In the genomic region with DNA sequence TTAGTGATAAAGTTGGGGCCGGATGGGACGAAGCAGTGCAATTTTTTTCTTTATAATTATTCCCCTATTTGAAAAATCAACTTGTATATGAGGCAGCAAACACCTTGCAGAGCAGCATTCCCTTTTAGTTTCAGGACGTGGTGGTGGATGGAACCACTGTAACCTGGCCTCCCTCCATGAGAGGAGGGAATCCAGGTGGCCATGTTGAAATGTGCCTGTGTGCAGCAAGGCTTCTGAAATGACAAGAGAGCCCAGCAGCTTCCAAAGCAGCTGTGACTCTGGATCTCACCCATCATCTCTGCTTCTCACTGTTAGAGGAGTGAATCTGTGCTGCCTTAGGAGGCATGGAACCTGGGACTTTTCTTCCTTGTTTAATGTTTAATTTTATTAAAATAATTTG, we compare ENCODE assay signal across 19 cellular contexts. TPM values are rescaled to one million over a fixed set of nuclear protein-coding genes. Genes with fewer than 3 reads are reported as not detected.
DNase-seq lines count a peak whose midpoint lies in the region; TF ChIP-seq lines count a peak whose summit lies in the region.
"Had no signal": no experiment of that assay in that cellular context is flagged by ENCODE, and none has a peak within 500 bp of the region (broad histone marks: within the 10 kb centered on the region; RNA-seq: fewer than 3 reads in every experiment).

No MANE protein-coding gene starts in this region.

- H3K27ac Mint-ChIP-seq in activated CD4-positive, alpha-beta memory T cell treated with anti-CD3 and anti-CD28 coated beads, Interleukin-2, amount 10 ng/mL, durations not matched to agents 7 days and 5 days = no peak overlapping the region
- H3K27ac Mint-ChIP-seq: activated B cell treated with CpG ODN at 0.5 μM for 24 hours; activated naive CD8-positive, alpha-beta T cell treated with anti-CD3 and anti-CD28 coated beads, Interleukin-2, amount 50 U/mL, for 24 hours; B cell; endodermal cell had no signal

- DNase-seq in NCI-H1694 (lab: John Stamatoyannopoulos, UW) (peak; percentile 74), right atrium auricular region (ENCODE audit: low spot score) (no peak), stomach (peak; percentile 32), DMS114 treated with DMSO at 0.1 percent for 48 hours (lab: John Stamatoyannopoulos, UW; ENCODE audit: unreplicated experiment) (no peak), iPS-NIHi11 (ENCODE audit: low spot score) (no peak)
- DNase-seq in activated CD4-positive, alpha-beta memory T cell treated with anti-CD3 and anti-CD28 coated beads, Interleukin-2, amount 10 ng/mL, durations not matched to agents 7 days and 5 days = no peak
- DNase-seq: activated B cell treated with CpG ODN at 0.5 μM for 24 hours; activated naive CD8-positive, alpha-beta T cell treated with anti-CD3 and anti-CD28 coated beads, Interleukin-2, amount 50 U/mL, for 24 hours; central memory CD4-positive, alpha-beta T cell; DMS153; endodermal cell; NCI-H1436 treated with DMSO at 0.1 percent for 48 hours; NCI-H510A treated with DMSO at 0.1 percent for 48 hours; SHP77; stimulated activated CD4-positive, alpha-beta T cell treated with anti-CD3 and anti-CD28 coated beads, Interleukin-4, amount 100 ng/mL, for 24 hours; stimulated activated CD8-positive, alpha-beta memory T cell treated with anti-CD3 and anti-CD28 coated beads, Interleukin-4, amount 100 ng/mL, for 48 hours had no signal

- CTCF ChIA-PET in activated CD4-positive, alpha-beta memory T cell treated with anti-CD3 and anti-CD28 coated beads, Interleukin-2, amount 10 ng/mL, durations not matched to agents 7 days and 5 days (lab: Charles Lee) = interaction anchor here (1.4 kb wide), 1 partner anchor 76 kb away, joined by 3 read pairs; no protein-coding TSS in a partner anchor

- no peak overlapping the region for H3K4me3 Mint-ChIP-seq in activated CD4-positive, alpha-beta memory T cell treated with anti-CD3 and anti-CD28 coated beads, Interleukin-2, amount 10 ng/mL, durations not matched to agents 7 days and 5 days
- H3K4me3 Mint-ChIP-seq: activated B cell treated with CpG ODN at 0.5 μM for 24 hours; activated naive CD8-positive, alpha-beta T cell treated with anti-CD3 and anti-CD28 coated beads, Interleukin-2, amount 50 U/mL, for 24 hours; B cell; endodermal cell had no signal

- H3K27me3 ChIP-seq in right atrium auricular region (no peaks in the 10 kb centered on the region), stomach (no peaks in the 10 kb centered on the region)

- TF ChIP-seq CTCF in right atrium auricular region (IDR thresholded peaks at IDR 0.05) = no peak
- TF ChIP-seq CTCF in stomach (IDR thresholded peaks at IDR 0.05) = no peak

- H3K27me3 Mint-ChIP-seq in activated CD4-positive, alpha-beta memory T cell treated with anti-CD3 and anti-CD28 coated beads, Interleukin-2, amount 10 ng/mL, durations not matched to agents 7 days and 5 days = no peaks in the 10 kb centered on the region
- H3K27me3 Mint-ChIP-seq: activated B cell treated with CpG ODN at 0.5 μM for 24 hours; activated naive CD8-positive, alpha-beta T cell treated with anti-CD3 and anti-CD28 coated beads, Interleukin-2, amount 50 U/mL, for 24 hours had no signal

- no peak for TF ChIP-seq POLR2A in stomach (IDR thresholded peaks at IDR 0.05)

- TF ChIP-seq EP300 in stomach (IDR thresholded peaks at IDR 0.05) = no peak

- H3K4me1 ChIP-seq in right atrium auricular region (peaks cover 0 to 62% of the 10 kb centered on the region in 2 donors), stomach (peaks cover 32 to 67% (median 44%) of the 10 kb centered on the region in 4 donors)

- H3K4me3 ChIP-seq in right atrium auricular region (no peak overlapping the region), stomach (peak overlapping the region in 1 of 4 donors; percentile 0)
- H3K4me3 ChIP-seq: skin epidermis had no signal

- 38 to 56% (median 42%) methylated on average over 3 of the region's 3 CpGs for WGBS in stomach, 5 donors

- no peaks in the 10 kb centered on the region for H3K9me3 ChIP-seq in right atrium auricular region
- H3K9me3 ChIP-seq in stomach = no peaks in the 10 kb centered on the region

- H3K36me3 ChIP-seq in right atrium auricular region (no peaks in the 10 kb centered on the region), stomach (no peaks in the 10 kb centered on the region)

- POLR2A ChIA-PET in activated CD4-positive, alpha-beta memory T cell treated with anti-CD3 and anti-CD28 coated beads, Interleukin-2, amount 10 ng/mL, durations not matched to agents 7 days and 5 days (lab: Charles Lee) = no interaction called here

- H3K27ac ChIP-seq in angular gyrus (ENCODE audit: low read depth, low read length) (peak overlapping the region; percentile 74), right atrium auricular region (peak overlapping the region; percentile 52 to 85), stomach (peak overlapping the region in 4 of 5 donors; percentile 10 to 83 (median 64))

- no peaks in the 10 kb centered on the region for H3K36me3 Mint-ChIP-seq in activated CD4-positive, alpha-beta memory T cell treated with anti-CD3 and anti-CD28 coated beads, Interleukin-2, amount 10 ng/mL, durations not matched to agents 7 days and 5 days (ENCODE audit: low read depth)

- no peaks in the 10 kb centered on the region for H3K9me3 Mint-ChIP-seq in activated CD4-positive, alpha-beta memory T cell treated with anti-CD3 and anti-CD28 coated beads, Interleukin-2, amount 10 ng/mL, durations not matched to agents 7 days and 5 days
- H3K9me3 Mint-ChIP-seq: activated B cell treated with CpG ODN at 0.5 μM for 24 hours; activated naive CD8-positive, alpha-beta T cell treated with anti-CD3 and anti-CD28 coated beads, Interleukin-2, amount 50 U/mL, for 24 hours; endodermal cell had no signal

- no peaks in the 10 kb centered on the region for H3K4me1 Mint-ChIP-seq in activated CD4-positive, alpha-beta memory T cell treated with anti-CD3 and anti-CD28 coated beads, Interleukin-2, amount 10 ng/mL, durations not matched to agents 7 days and 5 days
- H3K4me1 Mint-ChIP-seq: activated B cell treated with CpG ODN at 0.5 μM for 24 hours; activated naive CD8-positive, alpha-beta T cell treated with anti-CD3 and anti-CD28 coated beads, Interleukin-2, amount 50 U/mL, for 24 hours; B cell had no signal

- intact Hi-C loops in stomach (cut with DNase I; ENCODE audit: low total_unique reads) = no loop called here

RNA-seq across cellular contexts. Expression of a gene that starts 42.3 kb away (rescaled TPM):
- 10 to 100 TPM; 75.3 to 81.3 TPM for total RNA-seq in right atrium auricular region
- 100 to 1,000 TPM in 1 of 5 donors, 10 to 100 TPM in 4; 16.8 to 108 (median 61.0) TPM for total RNA-seq in stomach
- polyA plus RNA-seq in stomach = 10 to 100 TPM in 2 of 3 donors, 1 to 10 TPM in 1; 9.6 to 11.9 (median 10.0) TPM
- total RNA-seq in activated CD4-positive, alpha-beta memory T cell treated with anti-CD3 and anti-CD28 coated beads, Interleukin-2, amount 10 ng/mL, durations not matched to agents 7 days and 5 days = 1 to 10 TPM; 2.4 to 3.0 TPM

Comparison
In these comparisons a context has a peak if more than half of its experiments do, and no peak if none do; other contexts are left out.
1. DNase-seq: peak in NCI-H1694 (single experiment) and stomach (single experiment); none in right atrium auricular region (single experiment), activated CD4-positive, alpha-beta memory T cell treated with anti-CD3 and anti-CD28 coated beads, Interleukin-2, amount 10 ng/mL, durations not matched to agents 7 days and 5 days (single experiment), DMS114 treated with DMSO at 0.1 percent for 48 hours (single experiment) and iPS-NIHi11 (single experiment).
2. RNA of a gene that starts 42.3 kb away (total RNA-seq): 75.3 to 81.3 TPM in right atrium auricular region and 16.8 to 108 TPM in stomach; 2.4 to 3.0 TPM in activated CD4-positive, alpha-beta memory T cell treated with anti-CD3 and anti-CD28 coated beads, Interleukin-2, amount 10 ng/mL, durations not matched to agents 7 days and 5 days; every median in the first group is over 4 times any median in the second.
3. Peak in every context shown above with its lines, with median percentiles within 50 percentile points of each other: H3K27ac ChIP-seq.